ENCODE assay signal across 11 cellular contexts in genomic region chr22:41308544-41308947, GRCh38. TPM values are rescaled to one million over a fixed set of nuclear protein-coding genes. Genes with fewer than 3 reads are reported as not detected.
DNase-seq lines count a peak whose midpoint lies in the region; ATAC-seq and TF ChIP-seq lines count a peak whose summit lies in the region.
"Had no signal": no experiment of that assay in that cellular context is flagged by ENCODE, and none has a peak within 500 bp of the region (broad histone marks: within the 10 kb centered on the region; RNA-seq: fewer than 3 reads in every experiment).

No MANE protein-coding gene starts in this region.

- ATAC-seq in Panc1, result no peak

- H3K4me3 ChIP-seq in AG10803 (ENCODE audit: low read length) (no peak overlapping the region), Panc1 (ENCODE audit: low read depth in 2 of 2, low read length in 2 of 2) (no peak overlapping the region)
- H3K4me3 ChIP-seq: suprapubic skin had no signal

- no peaks in the 10 kb centered on the region for H3K9me3 ChIP-seq in Panc1 (ENCODE audit: control insufficient read depth, insufficient read depth, low read depth, low read length)
- H3K9me3 ChIP-seq: suprapubic skin had no signal

- H3K4me1 ChIP-seq in Panc1 (ENCODE audit: control insufficient read depth, insufficient read depth, low read length), result peaks cover 24% of the 10 kb centered on the region

- peak overlapping the region; percentile 91 for H3K27ac Mint-ChIP-seq in osteocyte (ENCODE audit: unreplicated experiment)
- H3K27ac Mint-ChIP-seq: B cell had no signal

- BruUV-seq in Panc1 (replicated peaks; lab: Mats Ljungman, UMichigan), result no TSS peak

- H3K4me3 Mint-ChIP-seq in osteocyte (ENCODE audit: unreplicated experiment), result no peak overlapping the region
- H3K4me3 Mint-ChIP-seq: B cell had no signal

- no peaks in the 10 kb centered on the region for H3K36me3 Mint-ChIP-seq in osteocyte (ENCODE audit: unreplicated experiment)

- CTCF ChIA-PET in Panc1 (lab: Charles Lee), result no interaction called here
- CTCF ChIA-PET in GM10248 (lab: Yijun Ruan, JAX), result no interaction called here

- no peaks in the 10 kb centered on the region for H3K36me3 ChIP-seq in Panc1 (ENCODE audit: control insufficient read depth, insufficient read depth, low read length)
- H3K36me3 ChIP-seq: suprapubic skin had no signal

- intact Hi-C loops in Panc1 (cut with micrococcal nuclease; ENCODE audit: unreplicated experiment), result no loop called here

- in situ Hi-C loops in Panc1 (cut with HindIII; ENCODE audit: low pct_unique_long_range_greater_than_20kb, low sequenced_read_pairs), result no loop called here

- H3K4me1 Mint-ChIP-seq in osteocyte (ENCODE audit: unreplicated experiment), result peaks cover 36% of the 10 kb centered on the region

- no peaks in the 10 kb centered on the region for H3K27me3 Mint-ChIP-seq in osteocyte (ENCODE audit: unreplicated experiment)
- H3K27me3 Mint-ChIP-seq: B cell had no signal

- POLR2A ChIA-PET in Panc1 (lab: Charles Lee), result interaction anchor here (0.6 to 0.7 kb wide), 2 partner anchors 20 to 34 kb away, joined by 5 read pairs; no protein-coding TSS in a partner anchor
- POLR2A ChIA-PET in GM10248 (lab: Yijun Ruan, JAX), result no interaction called here

- DNase-seq in AG10803 (ENCODE audit: low read depth) (peak; percentile 39), Panc1 (ENCODE audit: low read depth, low spot score) (no peak), fibroblast of gingiva (ENCODE audit: low read depth) (peak; percentile 54), osteocyte (ENCODE audit: extremely low spot score, unreplicated experiment) (no peak), HPDE6-E6E7 (ENCODE audit: extremely low spot score) (no peak), GM10248 (ENCODE audit: extremely low spot score) (no peak), SHP77 treated with DMSO at 0.1 percent for 48 hours (lab: John Stamatoyannopoulos, UW) (no peak)
- DNase-seq in stimulated activated CD4-positive, alpha-beta T cell treated with anti-CD3 and anti-CD28 coated beads, Interleukin-2, amount 100 ng/mL, for 24 hours, result no peak
- DNase-seq: NCI-H1694 had no signal

- TF ChIP-seq CTCF in AG10803 (conservative IDR thresholded peaks at IDR 0.05; ENCODE audit: low read length) (no peak), Panc1 (IDR thresholded peaks at IDR 0.05) (no peak), osteocyte (IDR thresholded peaks at IDR 0.05) (no peak), GM10248 (IDR thresholded peaks at IDR 0.05; ENCODE audit: control extremely low read depth, extremely low read depth, low read depth, missing control alignments) (no peak)

- H3K9me3 Mint-ChIP-seq in osteocyte (ENCODE audit: unreplicated experiment), result no peaks in the 10 kb centered on the region

- H3K27ac ChIP-seq in Panc1 (ENCODE audit: low read length), result peak overlapping the region; percentile 31

- H3K27me3 ChIP-seq in Panc1 (ENCODE audit: control insufficient read depth, insufficient read depth, low read length), result no peaks in the 10 kb centered on the region
- H3K27me3 ChIP-seq: suprapubic skin had no signal

RNA-seq across cellular contexts. Expression of gene ZC3H7B, which starts 7.2 kb away (rescaled TPM):
- total RNA-seq in Panc1 (2021; ENCODE audit: unreplicated experiment) (62.0 TPM), osteocyte (82.8 and 85.0 TPM in 2 replicates)
- polyA plus RNA-seq in Panc1 (2012; ENCODE audit: insufficient read length), result 68.0 TPM

RNA-seq across cellular contexts. Expression of gene RANGAP1, which starts 22.6 kb away (rescaled TPM):
- total RNA-seq in Panc1 (2021; ENCODE audit: unreplicated experiment), result 140 TPM
- 141 TPM for polyA plus RNA-seq in Panc1 (2012; ENCODE audit: insufficient read length)
- 49.0 and 49.7 TPM in 2 replicates for total RNA-seq in osteocyte

Comparison
In these comparisons a context has a peak if more than half of its experiments do, and no peak if none do; other contexts are left out.
1. DNase-seq: peak in AG10803 (single experiment) and fibroblast of gingiva (single experiment); none in Panc1 (single experiment), osteocyte (single experiment), stimulated activated CD4-positive, alpha-beta T cell treated with anti-CD3 and anti-CD28 coated beads, Interleukin-2, amount 100 ng/mL, for 24 hours (0 of 2), HPDE6-E6E7 (single experiment), GM10248 (single experiment) and SHP77 treated with DMSO at 0.1 percent for 48 hours (single experiment).